In genomic region chr3:178117641-178118040, GRCh38 we compare ENCODE assay signal across 19 cellular contexts.
A peak's percentile ranks its signal among the peaks of the same experiment; 100 is the strongest.
DNase-seq lines count a peak whose midpoint lies in the region; ATAC-seq and TF ChIP-seq lines count a peak whose summit lies in the region.
"Had no signal": no experiment of that assay in that cellular context is flagged by ENCODE, and none has a peak within 500 bp of the region (broad histone marks: within the 10 kb centered on the region; RNA-seq: fewer than 3 reads in every experiment).

No MANE protein-coding gene starts in this region.

- no peaks in the 10 kb centered on the region for H3K27me3 ChIP-seq in IMR-90 (ENCODE audit: control insufficient read depth, insufficient read depth, low read length)
- H3K27me3 ChIP-seq in mesendoderm (ENCODE audit: insufficient read depth, low read length, poor library complexity) = no peaks in the 10 kb centered on the region
- H3K27me3 ChIP-seq: Peyer's patch had no signal

- no peak overlapping the region for H3K27ac ChIP-seq in IMR-90 (ENCODE audit: insufficient read depth, low read length)
- H3K27ac ChIP-seq in mesendoderm (ENCODE audit: low read depth, low read length) = no peak overlapping the region
- H3K27ac ChIP-seq: KMS-11, Peyer's patch, SK-N-MC had no signal

- CTCF ChIA-PET in IMR-90 (lab: Yijun Ruan, JAX) = no interaction called here

- H2AK5ac ChIP-seq in IMR-90 (ENCODE audit: low read depth, low read length) = no peak overlapping the region
- H2AK5ac ChIP-seq in mesendoderm (ENCODE audit: low read length) = no peak overlapping the region

- no CpG with 5 or more reads among the region's 3 CpGs for WGBS in IMR-90 (ENCODE audit: extremely low coverage in 2 of 2, insufficient read length in 1 of 2), 2 experiments
- no CpG with 5 or more reads among the region's 3 CpGs for WGBS in mesendoderm (ENCODE audit: extremely low coverage, insufficient coverage, low lambda C conversion rate)

- in situ Hi-C loops in IMR-90 (cut with MboI; ENCODE audit: low sequenced_read_pairs) = no loop called here

- H3K18ac ChIP-seq in IMR-90 (ENCODE audit: low read depth, low read length) (no peak overlapping the region), mesendoderm (ENCODE audit: low read length) (peak overlapping the region; percentile 22)

- no peaks in the 10 kb centered on the region for H3K79me2 ChIP-seq in mesendoderm (ENCODE audit: control insufficient read depth, insufficient read depth, low read length)

- H4K20me1 ChIP-seq in IMR-90 (ENCODE audit: insufficient read depth, low read length) = no peaks in the 10 kb centered on the region

- H3K14ac ChIP-seq in IMR-90 (replicated peaks; ENCODE audit: low read depth, low read length) = no peak overlapping the region

- H4K5ac ChIP-seq in IMR-90 (ENCODE audit: low read depth, low read length) (no peak overlapping the region), mesendoderm (ENCODE audit: low read length) (no peak overlapping the region)

- no peak overlapping the region for H2AFZ ChIP-seq in IMR-90 (replicated peaks; ENCODE audit: low read length, poor library complexity)

- TF ChIP-seq POLR2A in IMR-90 (IDR thresholded peaks at IDR 0.05; ENCODE audit: low read depth, low read length) = no peak

- ATAC-seq in IMR-90 (ENCODE audit: low read depth) (no peak), left lobe of liver (no peak)

- H2BK15ac ChIP-seq in IMR-90 (ENCODE audit: low read depth, low read length) (no peak overlapping the region), mesendoderm (replicated peaks; ENCODE audit: low read depth) (no peak overlapping the region)

- DNase-seq in EH (ENCODE audit: low read depth) (peak; percentile 26), IMR-90 (peak; percentile 16), amniotic epithelial cell (ENCODE audit: low read depth) (peak; percentile 18), mesendoderm (no peak), superior temporal gyrus (ENCODE audit: extremely low spot score) (no peak), ecto neural progenitor cell (ENCODE audit: low spot score) (no peak), left lobe of liver (ENCODE audit: low spot score) (no peak), NCI-H146 (lab: John Stamatoyannopoulos, UW) (no peak)
- DNase-seq: C1 segment of cervical spinal cord, DMS153, NCI-H1105, NCI-H1694 treated with DMSO at 0.1 percent for 48 hours, NCI-H2107, NCI-H2227 treated with DMSO at 0.1 percent for 48 hours, NCI-H524 treated with DMSO at 0.1 percent for 48 hours, Peyer's patch, Right ventricle myocardium superior had no signal

- TF ChIP-seq RAD21 in IMR-90 (IDR thresholded peaks at IDR 0.05; ENCODE audit: low read length) = no peak

- no peaks in the 10 kb centered on the region for H3K36me3 ChIP-seq in IMR-90 (ENCODE audit: control insufficient read depth, insufficient read depth, low read length)
- H3K36me3 ChIP-seq in mesendoderm (ENCODE audit: control insufficient read depth, insufficient read depth, low read length) = no peaks in the 10 kb centered on the region
- H3K36me3 ChIP-seq: Peyer's patch had no signal

- no peaks in the 10 kb centered on the region; the same call in 1 of the 2 replicates for H3K9me3 ChIP-seq in IMR-90 (ENCODE audit: control insufficient read depth, insufficient read depth, low read length)
- H3K9me3 ChIP-seq: Peyer's patch had no signal

- H2AK9ac ChIP-seq in IMR-90 (replicated peaks; ENCODE audit: low read depth, low read length, poor library complexity) = no peak overlapping the region

- H3K4me3 ChIP-seq in IMR-90 (ENCODE audit: insufficient read depth, low read depth, low read length) (no peak overlapping the region), mesendoderm (ENCODE audit: low read length) (no peak overlapping the region)
- H3K4me3 ChIP-seq: Peyer's patch, SK-N-MC had no signal

- no peaks in the 10 kb centered on the region for H3K79me1 ChIP-seq in IMR-90 (ENCODE audit: low read depth in 1 of 2, low read length in 2 of 2)
- H3K79me1 ChIP-seq in mesendoderm (ENCODE audit: low read length) = no peaks in the 10 kb centered on the region

- no TSS peak for BruUV-seq in IMR-90 (replicated peaks; lab: Mats Ljungman, UMichigan)

- no peaks in the 10 kb centered on the region for H3K9me1 ChIP-seq in IMR-90 (ENCODE audit: insufficient read depth, low read length)

- H3K23ac ChIP-seq in IMR-90 (ENCODE audit: low read depth, low read length) (no peak overlapping the region), mesendoderm (ENCODE audit: low read length) (no peak overlapping the region)

- H3K4me2 ChIP-seq in IMR-90 (ENCODE audit: low read depth, low read length) (no peak overlapping the region), mesendoderm (ENCODE audit: low read length) (no peak overlapping the region)
- H3K4me2 ChIP-seq: KMS-11 had no signal

- no peak overlapping the region for H4K91ac ChIP-seq in IMR-90 (ENCODE audit: insufficient read depth, low read depth, low read length)

- H2BK5ac ChIP-seq in IMR-90 (ENCODE audit: low read depth, low read length, poor library complexity, severe bottlenecking) (no peak overlapping the region), mesendoderm (ENCODE audit: low read length) (no peak overlapping the region)

- no peak overlapping the region; the same call in 1 of the 2 replicates for H2BK120ac ChIP-seq in IMR-90 (ENCODE audit: low read depth, low read length)
- H2BK120ac ChIP-seq in mesendoderm (ENCODE audit: low read depth, low read length) = no peak overlapping the region

- H3K56ac ChIP-seq in IMR-90 (ENCODE audit: extremely low read depth, insufficient read depth, low read length) (no peak overlapping the region), mesendoderm (ENCODE audit: low read length) (no peak overlapping the region)

- TF ChIP-seq CTCF in IMR-90 (conservative IDR thresholded peaks at IDR 0.05; ENCODE audit: low read depth, low read length) = no peak

- POLR2A ChIA-PET in IMR-90 (lab: Charles Lee; ENCODE audit: unreplicated experiment) = no interaction called here

- no peak overlapping the region for H2BK20ac ChIP-seq in IMR-90 (ENCODE audit: low read depth, low read length)

- no peak overlapping the region for H3K4ac ChIP-seq in IMR-90 (ENCODE audit: low read depth, low read length)
- H3K4ac ChIP-seq in mesendoderm (ENCODE audit: low read depth, low read length) = no peak overlapping the region

- H3K4me1 ChIP-seq in IMR-90 (ENCODE audit: control insufficient read depth, insufficient read depth, low read length) = peaks cover 2% of the 10 kb centered on the region; the same call in 1 of the 2 replicates
- no peaks in the 10 kb centered on the region for H3K4me1 ChIP-seq in mesendoderm (ENCODE audit: control insufficient read depth, low read depth, low read length)
- H3K4me1 ChIP-seq: Peyer's patch had no signal

- intact Hi-C loops in IMR-90 (cut with micrococcal nuclease) = no loop called here

- H3K9ac ChIP-seq in IMR-90 (ENCODE audit: low read depth, low read length) = no peak overlapping the region
- no peak overlapping the region for H3K9ac ChIP-seq in mesendoderm (ENCODE audit: low read length)
- H3K9ac ChIP-seq: KMS-11 had no signal

- H4K8ac ChIP-seq in IMR-90 (ENCODE audit: low read depth in 2 of 2, low read length in 2 of 2) (no peak overlapping the region), mesendoderm (ENCODE audit: low read depth, low read length) (no peak overlapping the region)

- dilution Hi-C loops in IMR-90 (cut with HindIII; ENCODE audit: low sequenced_read_pairs, unreplicated experiment) = no loop called here

TF ChIP-seq in IMR-90, 13 proteins besides CTCF, POLR2A, EP300 and RAD21:
- TF ChIP-seq RFX5 (IDR thresholded peaks at IDR 0.05; ENCODE audit: low read depth, low read length) (no peak), MAZ (IDR thresholded peaks at IDR 0.05; ENCODE audit: borderline replicate concordance, low read depth, low read length) (no peak), RCOR1 (IDR thresholded peaks at IDR 0.05; ENCODE audit: insufficient replicate concordance, low read length) (no peak), NFE2L2 (IDR thresholded peaks at IDR 0.05; ENCODE audit: low read depth, low read length) (no peak)
- TF ChIP-seq, protein P1, sequence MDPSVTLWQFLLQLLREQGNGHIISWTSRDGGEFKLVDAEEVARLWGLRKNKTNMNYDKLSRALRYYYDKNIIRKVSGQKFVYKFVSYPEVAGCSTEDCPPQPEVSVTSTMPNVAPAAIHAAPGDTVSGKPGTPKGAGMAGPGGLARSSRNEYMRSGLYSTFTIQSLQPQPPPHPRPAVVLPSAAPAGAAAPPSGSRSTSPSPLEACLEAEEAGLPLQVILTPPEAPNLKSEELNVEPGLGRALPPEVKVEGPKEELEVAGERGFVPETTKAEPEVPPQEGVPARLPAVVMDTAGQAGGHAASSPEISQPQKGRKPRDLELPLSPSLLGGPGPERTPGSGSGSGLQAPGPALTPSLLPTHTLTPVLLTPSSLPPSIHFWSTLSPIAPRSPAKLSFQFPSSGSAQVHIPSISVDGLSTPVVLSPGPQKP (IDR thresholded peaks at IDR 0.05; ENCODE audit: borderline replicate concordance, low read depth, low read length) = no peak

Comparison
In these comparisons a context has a peak if more than half of its experiments do, and no peak if none do; other contexts are left out.
1. DNase-seq: peak in EH (single experiment), IMR-90 (single experiment) and amniotic epithelial cell (single experiment); none in mesendoderm (single experiment), superior temporal gyrus (single experiment), ecto neural progenitor cell (single experiment), left lobe of liver (single experiment) and NCI-H146 (single experiment).